ENCODE assay signal across 8 cellular contexts in the genomic region with DNA sequence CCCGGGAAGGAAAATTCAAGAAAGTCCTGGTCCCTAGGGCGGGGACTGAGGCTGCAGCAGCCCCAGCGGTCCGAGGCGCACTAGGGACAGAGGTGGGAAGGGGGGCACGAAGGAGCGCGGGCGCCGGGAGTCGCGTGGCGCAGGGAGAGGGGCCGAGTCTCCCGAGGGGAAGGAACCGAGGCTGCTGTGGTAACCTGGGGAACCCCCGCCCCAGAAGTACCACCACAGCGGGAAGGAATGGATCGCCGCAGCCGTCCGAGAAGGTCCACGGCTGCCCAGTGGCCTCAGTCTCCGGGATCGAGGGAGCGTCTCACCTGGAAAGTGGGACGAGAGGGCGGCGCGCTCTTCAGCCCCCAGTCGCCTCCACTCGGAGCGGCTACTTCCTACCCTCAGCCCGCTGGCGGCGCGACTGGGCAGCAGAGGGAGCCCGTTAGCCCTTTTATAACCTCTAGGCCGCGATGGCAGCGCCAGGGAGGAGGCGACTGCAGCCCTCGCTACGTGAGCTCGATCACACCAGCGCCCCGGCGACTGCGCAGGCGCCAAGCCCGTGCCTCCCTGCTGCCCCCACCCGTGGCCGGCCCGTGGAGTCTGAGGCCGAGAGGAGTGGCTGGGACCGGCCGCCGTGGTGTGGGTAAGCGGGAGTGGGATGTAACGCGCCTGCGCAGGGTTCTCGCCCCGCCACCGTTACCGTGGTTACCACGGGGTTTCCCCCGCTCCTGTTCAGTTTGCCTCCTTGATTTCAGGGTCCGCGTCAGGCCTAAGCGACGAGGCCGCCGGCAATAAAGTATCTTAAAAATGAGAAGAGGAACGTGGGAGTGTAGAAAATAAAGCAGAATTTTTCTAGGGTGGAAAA. TPM values are rescaled to one million over a fixed set of nuclear protein-coding genes. Genes with fewer than 3 reads are reported as not detected.
DNase-seq lines count a peak whose midpoint lies in the region; ATAC-seq, FAIRE-seq and TF ChIP-seq lines count a peak whose summit lies in the region.

P4HA1 (minus strand) TSS at position 415 of the 853 bp plus-strand sequence. CDS start 21,983 bp downstream, outside the sequence.

- H3K36me3 Mint-ChIP-seq in activated CD4-positive, alpha-beta T cell treated with anti-CD3 and anti-CD28 coated beads for 36 hours (ENCODE audit: low read depth), result peaks cover 20% of the 10 kb centered on the region

- POLR2A ChIA-PET in activated CD4-positive, alpha-beta T cell treated with anti-CD3 and anti-CD28 coated beads for 36 hours (lab: Charles Lee), result interaction anchor here (0.6 to 2.7 kb wide), 12 partner anchors 13 to 1583 kb away, joined by 3 to 18 read pairs (median 4); partner anchors contain the start of genes ANXA7, DNAJC9, MCU and NUDT13

- no peaks in the 10 kb centered on the region for H3K9me3 ChIP-seq in BLaER1

- no peaks in the 10 kb centered on the region for H3K27me3 Mint-ChIP-seq in activated CD4-positive, alpha-beta T cell treated with anti-CD3 and anti-CD28 coated beads for 36 hours

- H3K4me3 Mint-ChIP-seq in activated CD4-positive, alpha-beta T cell treated with anti-CD3 and anti-CD28 coated beads for 36 hours, result peak within 1 kb of the TSS; percentile 86

- peak within 1 kb of the TSS; percentile 88 for H3K9ac ChIP-seq in BLaER1

- FAIRE-seq in GM19239 (lab: Jason Lieb, UNC), result peak; percentile 98

- peak; percentile 67 for TF ChIP-seq CTCF in choroid plexus epithelial cell (conservative IDR thresholded peaks at IDR 0.05; ENCODE audit: low read depth, low read length)

- peaks cover 19% of the 10 kb centered on the region for H3K36me3 ChIP-seq in BLaER1

- peak; percentile 70 for ATAC-seq in HG03457 (IDR thresholded peaks at IDR 0.05; ENCODE audit: unreplicated experiment)
- ATAC-seq in activated CD4-positive, alpha-beta T cell treated with anti-CD3 and anti-CD28 coated beads for 36 hours, result peak; percentile 91

- no peaks in the 10 kb centered on the region for H3K9me3 Mint-ChIP-seq in activated CD4-positive, alpha-beta T cell treated with anti-CD3 and anti-CD28 coated beads for 36 hours (ENCODE audit: low read depth)

- H3K27ac Mint-ChIP-seq in activated CD4-positive, alpha-beta T cell treated with anti-CD3 and anti-CD28 coated beads for 36 hours, result peak within 1 kb of the TSS; percentile 97

- CTCF ChIA-PET in activated CD4-positive, alpha-beta T cell treated with anti-CD3 and anti-CD28 coated beads for 36 hours (lab: Charles Lee), result interaction anchor here (0.6 to 4.7 kb wide), 20 partner anchors 13 to 753 kb away, joined by 3 to 47 read pairs (median 3); partner anchors contain the start of genes ECD, FAM149B1 and NUDT13

- peaks cover 45% of the 10 kb centered on the region for H3K4me1 ChIP-seq in BLaER1

- H3K27me3 ChIP-seq in BLaER1 (no peaks in the 10 kb centered on the region), layer of hippocampus (ENCODE audit: control insufficient read depth, insufficient read depth, low read length) (no peaks in the 10 kb centered on the region)

- DNase-seq in GM19239 (ENCODE audit: insufficient read length, low spot score), result peak; percentile 80
- DNase-seq in NCI-H524 (lab: John Stamatoyannopoulos, UW), result peak; percentile 82 to 89
- peak; percentile 100 for DNase-seq in activated CD4-positive, alpha-beta T cell treated with anti-CD3 and anti-CD28 coated beads for 36 hours
- DNase-seq in choroid plexus epithelial cell (ENCODE audit: low read depth), result peak; percentile 99
- peak; percentile 97 to 98 for DNase-seq in stimulated activated CD4-positive, alpha-beta T cell treated with anti-CD3 and anti-CD28 coated beads, Interleukin-1b, Interleukin-23, amount 100 ng/mL, for 4 hours (ENCODE audit: low read depth in 2 of 2)

- intact Hi-C loops in activated CD4-positive, alpha-beta T cell treated with anti-CD3 and anti-CD28 coated beads for 36 hours (cut with DNase I, micrococcal nuclease), result loop anchor here (1.0 to 10.0 kb wide), 20 partner anchors 14 to 1246 kb away; partner anchors contain the start of genes DNAJC9 (in 2 of the 2), ECD (in 2 of the 2), FAM149B1 (in 2 of the 2) and NUDT13 (in 2 of the 2)

- peaks cover 27% of the 10 kb centered on the region for H3K4me1 Mint-ChIP-seq in activated CD4-positive, alpha-beta T cell treated with anti-CD3 and anti-CD28 coated beads for 36 hours

- H3K4me3 ChIP-seq in BLaER1 (peak within 1 kb of the TSS; percentile 88), choroid plexus epithelial cell (ENCODE audit: low read depth, low read length) (peak within 1 kb of the TSS; percentile 69)

- H3K4me2 ChIP-seq in BLaER1, result peak within 1 kb of the TSS; percentile 84

- H4K20me1 ChIP-seq in BLaER1, result peaks cover 31% of the 10 kb centered on the region

- H3K27ac ChIP-seq in BLaER1 (peak within 1 kb of the TSS; percentile 86), layer of hippocampus (ENCODE audit: low read depth, low read length) (peak within 1 kb of the TSS; percentile 99)

RNA-seq across cellular contexts. Expression of gene P4HA1, which starts in this region (rescaled TPM):
- total RNA-seq in activated CD4-positive, alpha-beta T cell treated with anti-CD3 and anti-CD28 coated beads for 36 hours, result 10 to 100 TPM; 51.8 to 58.5 TPM

Comparison
In these comparisons a context has a peak if more than half of its experiments do, and no peak if none do; other contexts are left out.
1. Peak in every context shown above with its lines: DNase-seq, ATAC-seq, H3K4me3 ChIP-seq and H3K27ac ChIP-seq.